In the genomic region with DNA sequence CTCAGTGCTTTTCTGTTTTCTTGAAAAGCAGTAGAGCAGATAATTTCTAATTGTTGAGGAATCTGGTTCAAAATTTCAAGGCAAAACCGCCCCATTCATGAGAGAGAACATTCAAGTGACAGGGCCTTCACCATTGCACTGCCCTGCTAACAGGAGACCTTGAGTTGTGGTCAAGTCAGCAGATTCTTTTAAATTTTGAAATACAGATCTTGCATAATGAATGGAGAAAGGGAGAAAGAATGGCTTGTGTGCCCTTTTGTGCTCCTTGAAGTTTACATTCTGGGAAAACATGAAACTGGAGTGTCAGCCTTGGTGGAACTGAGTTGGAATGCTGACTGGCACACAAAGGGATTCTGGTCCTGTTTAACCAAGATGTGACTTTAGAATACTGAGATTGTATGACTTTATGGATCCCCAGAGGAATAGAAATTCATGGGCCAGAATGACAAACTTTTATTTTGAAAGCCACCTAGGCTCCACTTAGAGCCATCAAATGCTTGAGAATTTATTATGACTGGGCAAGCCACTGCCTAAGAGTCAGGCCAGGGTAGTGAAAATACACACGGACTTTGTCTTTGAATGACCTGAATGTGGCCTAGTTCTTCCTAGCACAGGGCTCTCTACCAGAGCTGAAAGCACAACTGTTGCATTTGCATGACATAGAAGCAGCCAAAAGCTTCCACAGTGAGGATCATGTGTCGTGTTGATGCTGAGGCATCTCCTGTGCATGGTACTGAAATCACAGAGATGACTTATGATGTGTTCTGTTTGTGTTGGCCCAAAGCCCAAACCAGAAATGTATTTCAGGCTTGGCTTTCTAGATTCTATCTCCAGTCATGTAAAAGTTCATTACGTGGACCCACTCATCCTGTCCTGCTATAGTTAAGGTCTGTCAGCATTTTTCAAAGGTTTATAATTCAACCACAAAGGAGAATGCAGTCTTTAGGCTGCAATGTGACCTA, we compare ENCODE assay signal across 1 cellular context.
TF ChIP-seq lines count a peak whose summit lies in the region.

No MANE protein-coding gene starts in this region.

TF ChIP-seq in WTC11, 78 proteins besides CTCF, POLR2A, EP300 and RAD21 (continued from another document):
- TF ChIP-seq, protein P1, sequence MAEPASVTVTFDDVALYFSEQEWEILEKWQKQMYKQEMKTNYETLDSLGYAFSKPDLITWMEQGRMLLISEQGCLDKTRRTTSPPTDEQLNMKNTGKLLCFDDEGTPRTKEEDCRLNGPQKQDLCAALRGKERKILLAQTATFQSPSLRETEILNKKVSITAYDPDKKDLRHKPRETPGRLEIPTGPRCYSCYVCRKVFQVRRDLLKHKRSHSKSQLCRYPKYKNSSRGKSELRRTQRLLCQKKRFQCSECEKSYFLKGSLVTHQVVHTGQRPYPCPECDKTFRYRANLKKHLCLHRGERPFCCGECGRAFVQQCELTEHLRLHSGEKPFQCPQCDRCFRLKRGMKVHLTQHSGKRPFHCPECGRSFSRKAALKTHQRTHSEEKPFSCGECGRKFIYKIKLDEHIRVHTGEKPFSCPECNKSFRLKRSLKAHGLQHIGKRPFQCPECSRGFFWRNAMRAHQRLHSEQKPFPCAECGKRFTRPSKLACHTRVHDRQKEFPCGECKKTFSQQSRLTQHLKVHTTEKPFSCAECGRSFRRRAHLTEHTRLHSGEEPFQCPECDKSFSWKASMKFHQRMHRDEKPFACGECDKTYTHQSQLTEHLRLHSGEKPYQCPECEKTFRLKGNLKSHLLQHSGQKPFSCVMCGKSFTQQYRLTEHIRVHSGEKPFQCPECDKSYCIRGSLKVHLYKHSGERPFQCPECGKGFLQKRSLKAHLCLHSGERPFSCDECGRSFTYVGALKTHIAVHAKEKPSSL (CRISPR knock-in tag; conservative IDR thresholded peaks at IDR 0.05), result no peak
- TF ChIP-seq, protein P2, sequence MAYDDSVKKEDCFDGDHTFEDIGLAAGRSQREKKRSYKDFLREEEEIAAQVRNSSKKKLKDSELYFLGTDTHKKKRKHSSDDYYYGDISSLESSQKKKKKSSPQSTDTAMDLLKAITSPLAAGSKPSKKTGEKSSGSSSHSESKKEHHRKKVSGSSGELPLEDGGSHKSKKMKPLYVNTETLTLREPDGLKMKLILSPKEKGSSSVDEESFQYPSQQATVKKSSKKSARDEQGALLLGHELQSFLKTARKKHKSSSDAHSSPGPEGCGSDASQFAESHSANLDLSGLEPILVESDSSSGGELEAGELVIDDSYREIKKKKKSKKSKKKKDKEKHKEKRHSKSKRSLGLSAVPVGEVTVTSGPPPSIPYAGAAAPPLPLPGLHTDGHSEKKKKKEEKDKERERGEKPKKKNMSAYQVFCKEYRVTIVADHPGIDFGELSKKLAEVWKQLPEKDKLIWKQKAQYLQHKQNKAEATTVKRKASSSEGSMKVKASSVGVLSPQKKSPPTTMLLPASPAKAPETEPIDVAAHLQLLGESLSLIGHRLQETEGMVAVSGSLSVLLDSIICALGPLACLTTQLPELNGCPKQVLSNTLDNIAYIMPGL (CRISPR knock-in tag; IDR thresholded peaks at IDR 0.05), result no peak
- TF ChIP-seq MXD4 (CRISPR knock-in tag; IDR thresholded peaks at IDR 0.05; ENCODE audit: borderline replicate concordance) (no peak), ZNF416 (CRISPR knock-in tag; IDR thresholded peaks at IDR 0.05) (no peak)
- TF ChIP-seq, protein P3, sequence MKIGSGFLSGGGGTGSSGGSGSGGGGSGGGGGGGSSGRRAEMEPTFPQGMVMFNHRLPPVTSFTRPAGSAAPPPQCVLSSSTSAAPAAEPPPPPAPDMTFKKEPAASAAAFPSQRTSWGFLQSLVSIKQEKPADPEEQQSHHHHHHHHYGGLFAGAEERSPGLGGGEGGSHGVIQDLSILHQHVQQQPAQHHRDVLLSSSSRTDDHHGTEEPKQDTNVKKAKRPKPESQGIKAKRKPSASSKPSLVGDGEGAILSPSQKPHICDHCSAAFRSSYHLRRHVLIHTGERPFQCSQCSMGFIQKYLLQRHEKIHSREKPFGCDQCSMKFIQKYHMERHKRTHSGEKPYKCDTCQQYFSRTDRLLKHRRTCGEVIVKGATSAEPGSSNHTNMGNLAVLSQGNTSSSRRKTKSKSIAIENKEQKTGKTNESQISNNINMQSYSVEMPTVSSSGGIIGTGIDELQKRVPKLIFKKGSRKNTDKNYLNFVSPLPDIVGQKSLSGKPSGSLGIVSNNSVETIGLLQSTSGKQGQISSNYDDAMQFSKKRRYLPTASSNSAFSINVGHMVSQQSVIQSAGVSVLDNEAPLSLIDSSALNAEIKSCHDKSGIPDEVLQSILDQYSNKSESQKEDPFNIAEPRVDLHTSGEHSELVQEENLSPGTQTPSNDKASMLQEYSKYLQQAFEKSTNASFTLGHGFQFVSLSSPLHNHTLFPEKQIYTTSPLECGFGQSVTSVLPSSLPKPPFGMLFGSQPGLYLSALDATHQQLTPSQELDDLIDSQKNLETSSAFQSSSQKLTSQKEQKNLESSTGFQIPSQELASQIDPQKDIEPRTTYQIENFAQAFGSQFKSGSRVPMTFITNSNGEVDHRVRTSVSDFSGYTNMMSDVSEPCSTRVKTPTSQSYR (CRISPR knock-in tag; IDR thresholded peaks at IDR 0.05), result no peak
- TF ChIP-seq, protein P4, sequence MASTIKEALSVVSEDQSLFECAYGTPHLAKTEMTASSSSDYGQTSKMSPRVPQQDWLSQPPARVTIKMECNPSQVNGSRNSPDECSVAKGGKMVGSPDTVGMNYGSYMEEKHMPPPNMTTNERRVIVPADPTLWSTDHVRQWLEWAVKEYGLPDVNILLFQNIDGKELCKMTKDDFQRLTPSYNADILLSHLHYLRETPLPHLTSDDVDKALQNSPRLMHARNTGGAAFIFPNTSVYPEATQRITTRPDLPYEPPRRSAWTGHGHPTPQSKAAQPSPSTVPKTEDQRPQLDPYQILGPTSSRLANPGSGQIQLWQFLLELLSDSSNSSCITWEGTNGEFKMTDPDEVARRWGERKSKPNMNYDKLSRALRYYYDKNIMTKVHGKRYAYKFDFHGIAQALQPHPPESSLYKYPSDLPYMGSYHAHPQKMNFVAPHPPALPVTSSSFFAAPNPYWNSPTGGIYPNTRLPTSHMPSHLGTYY (CRISPR knock-in tag; IDR thresholded peaks at IDR 0.05), result no peak
- TF ChIP-seq, protein P5, sequence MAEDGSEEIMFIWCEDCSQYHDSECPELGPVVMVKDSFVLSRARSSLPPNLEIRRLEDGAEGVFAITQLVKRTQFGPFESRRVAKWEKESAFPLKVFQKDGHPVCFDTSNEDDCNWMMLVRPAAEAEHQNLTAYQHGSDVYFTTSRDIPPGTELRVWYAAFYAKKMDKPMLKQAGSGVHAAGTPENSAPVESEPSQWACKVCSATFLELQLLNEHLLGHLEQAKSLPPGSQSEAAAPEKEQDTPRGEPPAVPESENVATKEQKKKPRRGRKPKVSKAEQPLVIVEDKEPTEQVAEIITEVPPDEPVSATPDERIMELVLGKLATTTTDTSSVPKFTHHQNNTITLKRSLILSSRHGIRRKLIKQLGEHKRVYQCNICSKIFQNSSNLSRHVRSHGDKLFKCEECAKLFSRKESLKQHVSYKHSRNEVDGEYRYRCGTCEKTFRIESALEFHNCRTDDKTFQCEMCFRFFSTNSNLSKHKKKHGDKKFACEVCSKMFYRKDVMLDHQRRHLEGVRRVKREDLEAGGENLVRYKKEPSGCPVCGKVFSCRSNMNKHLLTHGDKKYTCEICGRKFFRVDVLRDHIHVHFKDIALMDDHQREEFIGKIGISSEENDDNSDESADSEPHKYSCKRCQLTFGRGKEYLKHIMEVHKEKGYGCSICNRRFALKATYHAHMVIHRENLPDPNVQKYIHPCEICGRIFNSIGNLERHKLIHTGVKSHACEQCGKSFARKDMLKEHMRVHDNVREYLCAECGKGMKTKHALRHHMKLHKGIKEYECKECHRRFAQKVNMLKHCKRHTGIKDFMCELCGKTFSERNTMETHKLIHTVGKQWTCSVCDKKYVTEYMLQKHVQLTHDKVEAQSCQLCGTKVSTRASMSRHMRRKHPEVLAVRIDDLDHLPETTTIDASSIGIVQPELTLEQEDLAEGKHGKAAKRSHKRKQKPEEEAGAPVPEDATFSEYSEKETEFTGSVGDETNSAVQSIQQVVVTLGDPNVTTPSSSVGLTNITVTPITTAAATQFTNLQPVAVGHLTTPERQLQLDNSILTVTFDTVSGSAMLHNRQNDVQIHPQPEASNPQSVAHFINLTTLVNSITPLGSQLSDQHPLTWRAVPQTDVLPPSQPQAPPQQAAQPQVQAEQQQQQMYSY (CRISPR knock-in tag; IDR thresholded peaks at IDR 0.05), result no peak
